Comparison of ENCODE assay signal across 20 cellular contexts in the genomic region with DNA sequence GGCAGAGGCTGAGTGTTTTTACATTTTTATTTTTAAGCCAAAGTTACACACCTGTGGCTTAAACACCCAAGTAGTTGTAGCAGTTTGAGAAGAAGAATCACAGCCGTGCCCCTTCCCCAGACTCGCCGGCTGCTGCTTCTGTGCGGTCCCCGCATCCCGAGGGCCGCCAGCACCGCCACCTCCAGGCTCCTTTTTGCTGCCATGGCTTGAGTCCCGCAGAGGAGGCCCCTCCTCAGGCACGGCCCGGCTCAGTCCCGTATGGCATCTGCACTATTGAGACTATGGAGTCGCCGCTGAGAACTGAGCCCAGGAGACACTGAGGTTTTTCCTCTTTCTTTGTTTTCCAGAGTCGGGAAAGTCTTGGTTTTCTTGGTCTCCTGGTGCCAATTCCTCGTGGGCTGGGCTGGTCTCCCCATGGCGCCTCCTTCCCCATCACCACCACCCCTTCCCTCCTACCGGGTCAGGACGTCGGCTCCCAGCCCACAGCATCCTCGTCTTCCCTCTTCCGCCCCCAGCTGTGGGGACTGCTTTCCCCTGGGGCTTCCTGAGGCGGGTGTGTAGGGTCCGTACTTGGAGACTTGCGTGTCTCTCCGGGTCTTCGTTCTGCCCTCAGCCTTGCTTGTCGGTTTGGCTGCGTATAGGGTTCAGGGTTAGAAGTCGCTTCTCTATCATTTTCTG. TPM values are rescaled to one million over a fixed set of nuclear protein-coding genes. Genes with fewer than 3 reads are reported as not detected.
DNase-seq lines count a peak whose midpoint lies in the region; ATAC-seq and TF ChIP-seq lines count a peak whose summit lies in the region.
"Had no signal": no experiment of that assay in that cellular context is flagged by ENCODE, and none has a peak within 500 bp of the region (broad histone marks: within the 10 kb centered on the region; RNA-seq: fewer than 3 reads in every experiment).

No MANE protein-coding gene starts in this region.

- DNase-seq in Right ventricle myocardium inferior (ENCODE audit: missing footprints) (peak; percentile 43), heart right ventricle (no peak), mucosa of descending colon (peak in 2 of 3 donors; percentile 9 to 32), aorta (peak; percentile 30 to 65), inferior parietal cortex (ENCODE audit: extremely low spot score) (no peak)
- DNase-seq: 8988T, EL, GF-D8, NCI-H1105, NCI-H146, NCI-H2029, NCI-H2171, NCI-H524 treated with DMSO at 0.1 percent for 48 hours, NCI-H82 had no signal

- H3K27ac ChIP-seq in heart right ventricle (no peak overlapping the region), aorta (ENCODE audit: low read depth in 1 of 2, low read length in 2 of 2) (no peak overlapping the region)
- H3K27ac ChIP-seq: C4-2B, SJSA1 had no signal

- ATAC-seq in Right ventricle myocardium inferior: no peak
- no peak for ATAC-seq in heart right ventricle
- no peak for ATAC-seq in mucosa of descending colon
- ATAC-seq in aorta (ENCODE audit: low FRiP score): no peak
- ATAC-seq in GM18511 (IDR thresholded peaks at IDR 0.05; ENCODE audit: unreplicated experiment): no peak
- ATAC-seq: Panc1 had no signal

- TF ChIP-seq CTCF in heart right ventricle (IDR thresholded peaks at IDR 0.05) (no peak), brain (conservative IDR thresholded peaks at IDR 0.05) (no peak), mucosa of descending colon (IDR thresholded peaks at IDR 0.05) (no peak)

- H3K4me1 ChIP-seq in heart right ventricle (no peaks in the 10 kb centered on the region), mucosa of descending colon (ENCODE audit: low read depth) (no peaks in the 10 kb centered on the region), aorta (ENCODE audit: control insufficient read depth in 1 of 2, insufficient read depth in 2 of 2, low read length in 2 of 2) (no peaks in the 10 kb centered on the region)
- H3K4me1 ChIP-seq: SJSA1 had no signal

- H3K36me3 ChIP-seq in heart right ventricle (peaks cover 0 to 87% (median 16%) of the 10 kb centered on the region in 9 donors), mucosa of descending colon (ENCODE audit: low read depth) (no peaks in the 10 kb centered on the region), aorta (ENCODE audit: control insufficient read depth in 1 of 2, insufficient read depth in 2 of 2, low read length in 1 of 2) (no peaks in the 10 kb centered on the region)

- no peaks in the 10 kb centered on the region for H3K9me3 Mint-ChIP-seq in brain
- H3K9me3 Mint-ChIP-seq: IgD-negative memory B cell had no signal

- peaks cover 6% of the 10 kb centered on the region for H3K36me3 Mint-ChIP-seq in brain
- H3K36me3 Mint-ChIP-seq: IgD-negative memory B cell had no signal

- H3K9me3 ChIP-seq in heart right ventricle: no peaks in the 10 kb centered on the region
- H3K9me3 ChIP-seq in mucosa of descending colon: peaks cover 3% of the 10 kb centered on the region
- no peaks in the 10 kb centered on the region for H3K9me3 ChIP-seq in aorta (ENCODE audit: control insufficient read depth, low read length)
- H3K9me3 ChIP-seq: SJSA1 had no signal

- no peaks in the 10 kb centered on the region for H3K27me3 Mint-ChIP-seq in brain
- H3K27me3 Mint-ChIP-seq: IgD-negative memory B cell had no signal

- peaks cover 38% of the 10 kb centered on the region for H3K4me1 Mint-ChIP-seq in brain
- H3K4me1 Mint-ChIP-seq: IgD-negative memory B cell had no signal

- WGBS in heart right ventricle, 2 donors: 92% methylated on average over 30 of the region's 30 CpGs
- WGBS in aorta, 2 donors: 88 to 91% methylated on average over 30 of the region's 30 CpGs

- intact Hi-C loops in Right ventricle myocardium inferior (cut with DNase I): no loop called here
- intact Hi-C loops in heart right ventricle (cut with DNase I): no loop called here
- intact Hi-C loops in mucosa of descending colon (cut with DNase I, micrococcal nuclease): no loop called here
- intact Hi-C loops in aorta (cut with DNase I): no loop called here

- H3K27ac Mint-ChIP-seq in brain: peak overlapping the region in 3 of 5 experiments; percentile 47 to 83 (median 80)

- no peaks in the 10 kb centered on the region for H3K27me3 ChIP-seq in heart right ventricle
- no peaks in the 10 kb centered on the region for H3K27me3 ChIP-seq in aorta (ENCODE audit: control insufficient read depth in 1 of 2, insufficient read depth in 2 of 2, low read length in 1 of 2)
- H3K27me3 ChIP-seq: SJSA1 had no signal

- no peak overlapping the region for H3K4me3 ChIP-seq in heart right ventricle
- no peak overlapping the region for H3K4me3 ChIP-seq in mucosa of descending colon
- no peak overlapping the region for H3K4me3 ChIP-seq in aorta (ENCODE audit: low read length in 2 of 2)
- H3K4me3 ChIP-seq: SJSA1 had no signal

- H3K4me3 Mint-ChIP-seq in brain: no peak overlapping the region
- H3K4me3 Mint-ChIP-seq: IgD-negative memory B cell had no signal

RNA-seq across cellular contexts. Expression of a gene that starts 32.6 kb away (rescaled TPM):
- total RNA-seq in Right ventricle myocardium inferior (not detected), heart right ventricle (under 1 TPM in 2 of 10 donors, not detected in 8; 0.08 to 0.16 TPM), mucosa of descending colon (not detected), aorta (under 1 TPM in 1 of 2 donors, not detected in 1; 0.21 TPM)
- polyA plus RNA-seq in heart right ventricle (under 1 TPM in 1 of 2 donors, not detected in 1; 0.45 TPM), brain (ENCODE audit: insufficient read depth, low read depth, low replicate concordance) (not detected), aorta (under 1 TPM in 1 of 2 donors, not detected in 1; 0.08 TPM)
- polyA plus RNA-seq: IgD-negative memory B cell had no signal

RNA-seq across cellular contexts. Expression of a gene that starts 45.3 kb away (rescaled TPM):
- 17.0 TPM for total RNA-seq in Right ventricle myocardium inferior
- total RNA-seq in heart right ventricle: 10 to 100 TPM; 11.0 to 22.5 (median 17.8) TPM
- 10 to 100 TPM; 14.7 to 36.9 TPM for polyA plus RNA-seq in heart right ventricle
- polyA plus RNA-seq in brain (ENCODE audit: insufficient read depth, low read depth, low replicate concordance): 38.0 TPM
- 10 to 100 TPM; 44.7 to 77.8 (median 49.6) TPM for total RNA-seq in mucosa of descending colon
- 10 to 100 TPM; 19.3 to 33.2 TPM for total RNA-seq in aorta
- polyA plus RNA-seq in aorta: 10 to 100 TPM; 20.0 to 48.4 TPM

Comparison
In these comparisons a context has a peak if more than half of its experiments do, and no peak if none do; other contexts are left out.
1. DNase-seq: peak in Right ventricle myocardium inferior (single experiment), mucosa of descending colon (2 of 3) and aorta (2 of 2); none in heart right ventricle (0 of 2) and inferior parietal cortex (single experiment).